ENCODE assay signal across 15 cellular contexts in the genomic region with DNA sequence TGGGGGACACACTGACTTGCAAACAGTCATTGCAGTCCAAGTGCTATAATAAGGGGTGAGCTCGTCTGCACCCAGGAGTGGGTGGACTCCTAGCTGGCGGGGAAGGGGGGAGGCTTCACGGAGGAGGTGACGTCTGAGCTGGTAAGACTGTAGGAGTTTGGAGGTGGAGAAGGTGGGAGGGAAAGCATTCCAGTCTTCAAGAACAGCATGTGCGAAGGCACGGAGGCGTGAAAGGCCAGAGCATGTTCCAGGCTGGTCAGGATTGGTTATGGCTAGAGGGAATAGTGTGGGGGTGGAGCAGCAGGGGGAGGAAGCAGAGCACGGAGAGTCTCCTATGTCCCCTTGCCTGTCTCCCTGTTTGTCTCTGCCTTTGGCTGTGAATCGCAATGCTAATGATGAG. TPM values are rescaled to one million over a fixed set of nuclear protein-coding genes. Genes with fewer than 3 reads are reported as not detected.
DNase-seq lines count a peak whose midpoint lies in the region; ATAC-seq and TF ChIP-seq lines count a peak whose summit lies in the region.
"Had no signal": no experiment of that assay in that cellular context is flagged by ENCODE, and none has a peak within 500 bp of the region (broad histone marks: within the 10 kb centered on the region; RNA-seq: fewer than 3 reads in every experiment).

No MANE protein-coding gene starts in this region.

- no peak overlapping the region for H3K4ac ChIP-seq in IMR-90 (ENCODE audit: low read depth, low read length)

- no peak for DNase-seq in IMR-90
- no peak for DNase-seq in breast epithelium (ENCODE audit: low spot score in 2 of 2)
- no peak for DNase-seq in activated CD4-positive, alpha-beta T cell treated with anti-CD3 and anti-CD28 coated beads, Interleukin-2, amount 50 U/mL, for 4 hours
- DNase-seq in NCI-H748 (lab: John Stamatoyannopoulos, UW; ENCODE audit: unreplicated experiment) = no peak
- DNase-seq in Caco-2 = no peak
- DNase-seq: activated CD8-positive, alpha-beta memory T cell treated with anti-CD3 and anti-CD28 coated beads for 24 hours; aorta; DMS79; NCI-H146; NCI-H510A; stimulated activated naive CD8-positive, alpha-beta T cell treated with anti-CD3 and anti-CD28 coated beads, Interleukin-15, Interleukin-2, amounts not matched to agents 100 U/mL and 50 U/mL, for 24 hours had no signal

- H3K4me1 ChIP-seq in IMR-90 (ENCODE audit: control insufficient read depth, insufficient read depth, low read length) (peaks cover 18% of the 10 kb centered on the region), breast epithelium (peaks cover 10 to 23% of the 10 kb centered on the region in 2 donors), mesodermal cell (ENCODE audit: control insufficient read depth, insufficient read depth, low read length, poor library complexity, severe bottlenecking) (peaks cover 29% of the 10 kb centered on the region), thymus (ENCODE audit: control insufficient read depth, insufficient read depth, low read length) (peaks cover 11% of the 10 kb centered on the region), Caco-2 (peaks cover 19% of the 10 kb centered on the region)

- H3K27ac ChIP-seq in IMR-90 (ENCODE audit: insufficient read depth, low read length) (no peak overlapping the region), breast epithelium (peak overlapping the region; percentile 89 to 96), mesodermal cell (ENCODE audit: low read depth, low read length, severe bottlenecking) (peak overlapping the region; percentile 96), thymus (ENCODE audit: low read depth) (peak overlapping the region; percentile 68)

- no peak overlapping the region for H2AFZ ChIP-seq in IMR-90 (replicated peaks; ENCODE audit: low read length, poor library complexity)

- CTCF ChIA-PET in IMR-90 (lab: Yijun Ruan, JAX) (no interaction called here), Caco-2 (lab: Charles Lee) (no interaction called here)

- H2AK9ac ChIP-seq in IMR-90 (replicated peaks; ENCODE audit: low read depth, low read length, poor library complexity) = no peak overlapping the region

- H4K5ac ChIP-seq in IMR-90 (ENCODE audit: low read depth, low read length) = no peak overlapping the region

- no peak overlapping the region for H3K4me2 ChIP-seq in IMR-90 (ENCODE audit: low read depth, low read length)

- no peaks in the 10 kb centered on the region for H3K27me3 Mint-ChIP-seq in Caco-2 (ENCODE audit: insufficient read depth, unreplicated experiment)

- POLR2A ChIA-PET in IMR-90 (lab: Charles Lee; ENCODE audit: unreplicated experiment) (no interaction called here), Caco-2 (lab: Charles Lee) (no interaction called here)

- no peak overlapping the region for H3K4me3 ChIP-seq in IMR-90 (ENCODE audit: insufficient read depth, low read depth, low read length)
- H3K4me3 ChIP-seq in breast epithelium = no peak overlapping the region
- no peak overlapping the region for H3K4me3 ChIP-seq in mesodermal cell (ENCODE audit: extremely low read depth, insufficient read depth, low read length, poor library complexity, severe bottlenecking)
- no peak overlapping the region for H3K4me3 ChIP-seq in thymus (ENCODE audit: low read length)
- H3K4me3 ChIP-seq in Caco-2 (ENCODE audit: low read depth, low read length) = no peak overlapping the region

- intact Hi-C loops in IMR-90 (cut with micrococcal nuclease) (no loop called here), breast epithelium (cut with DNase I; ENCODE audit: low total_unique reads) (loop anchor here (1.0 kb wide), 1 partner anchor 24 kb away; no protein-coding TSS in a partner anchor), Caco-2 (cut with micrococcal nuclease; ENCODE audit: unreplicated experiment) (no loop called here)

- dilution Hi-C loops in IMR-90 (cut with HindIII; ENCODE audit: low sequenced_read_pairs, unreplicated experiment) = no loop called here

- H2BK5ac ChIP-seq in IMR-90 (ENCODE audit: low read depth, low read length, poor library complexity, severe bottlenecking) = no peak overlapping the region

- TF ChIP-seq RAD21 in IMR-90 (IDR thresholded peaks at IDR 0.05; ENCODE audit: low read length) = no peak

- H4K8ac ChIP-seq in IMR-90 (ENCODE audit: low read depth in 2 of 2, low read length in 2 of 2) = no peak overlapping the region

- ATAC-seq in IMR-90 (ENCODE audit: low read depth) = no peak
- ATAC-seq: HCT116; stimulated activated naive CD8-positive, alpha-beta T cell treated with anti-CD3 and anti-CD28 coated beads, Interleukin-15, Interleukin-2, amounts not matched to agents 100 U/mL and 50 U/mL, for 24 hours had no signal

- H3K14ac ChIP-seq in IMR-90 (replicated peaks; ENCODE audit: low read depth, low read length) = no peak overlapping the region

- peaks cover 11% of the 10 kb centered on the region for H3K9me1 ChIP-seq in IMR-90 (ENCODE audit: insufficient read depth, low read length)

- no peaks in the 10 kb centered on the region for H3K9me3 Mint-ChIP-seq in Caco-2 (ENCODE audit: unreplicated experiment)

- no peak overlapping the region for H2BK20ac ChIP-seq in IMR-90 (ENCODE audit: low read depth, low read length)

- no peak overlapping the region for H3K23ac ChIP-seq in IMR-90 (ENCODE audit: low read depth, low read length)

- no peaks in the 10 kb centered on the region for H3K27me3 ChIP-seq in IMR-90 (ENCODE audit: control insufficient read depth, insufficient read depth, low read length)
- no peaks in the 10 kb centered on the region for H3K27me3 ChIP-seq in breast epithelium
- no peaks in the 10 kb centered on the region for H3K27me3 ChIP-seq in thymus (ENCODE audit: control insufficient read depth, insufficient read depth)
- no peaks in the 10 kb centered on the region for H3K27me3 ChIP-seq in Caco-2 (replicated peaks; ENCODE audit: control insufficient read depth, insufficient read depth, low read length)

- H2BK15ac ChIP-seq in IMR-90 (ENCODE audit: low read depth, low read length) = no peak overlapping the region

- H3K9ac ChIP-seq in IMR-90 (ENCODE audit: low read depth, low read length) = no peak overlapping the region

- H3K18ac ChIP-seq in IMR-90 (ENCODE audit: low read depth, low read length) = no peak overlapping the region

- 84% methylated on average over 7 of the region's 9 CpGs; no CpG with 5 or more reads in 1 of the 2 experiments for WGBS in IMR-90 (ENCODE audit: extremely low coverage in 2 of 2, insufficient read length in 1 of 2), 2 experiments
- 28 to 35% methylated on average over 7 of the region's 9 CpGs for WGBS in mesodermal cell (ENCODE audit: insufficient coverage in 2 of 2), 2 experiments
- 95% methylated on average over 9 of the region's 9 CpGs for WGBS in thymus

- H3K4me3 Mint-ChIP-seq in Caco-2 (ENCODE audit: unreplicated experiment) = no peak overlapping the region

- H2AK5ac ChIP-seq in IMR-90 (ENCODE audit: low read depth, low read length) = peak overlapping the region; percentile 20; the same call in 1 of the 2 replicates

- peaks cover 21% of the 10 kb centered on the region for H3K4me1 Mint-ChIP-seq in Caco-2 (ENCODE audit: low read depth, unreplicated experiment)

- TF ChIP-seq POLR2A in IMR-90 (IDR thresholded peaks at IDR 0.05; ENCODE audit: low read depth, low read length) (no peak), breast epithelium (IDR thresholded peaks at IDR 0.05) (no peak)

- no TSS peak for BruUV-seq in IMR-90 (replicated peaks; lab: Mats Ljungman, UMichigan)
- BruUV-seq in Caco-2 (replicated peaks; lab: Mats Ljungman, UMichigan) = no TSS peak

- H3K36me3 ChIP-seq in IMR-90 (ENCODE audit: control insufficient read depth, insufficient read depth, low read length) = peaks cover 3% of the 10 kb centered on the region; the same call in 1 of the 2 replicates
- no peaks in the 10 kb centered on the region for H3K36me3 ChIP-seq in breast epithelium
- peaks cover 13% of the 10 kb centered on the region for H3K36me3 ChIP-seq in mesodermal cell (ENCODE audit: control insufficient read depth, insufficient read depth, low read length)
- no peaks in the 10 kb centered on the region for H3K36me3 ChIP-seq in thymus (ENCODE audit: control insufficient read depth, insufficient read depth)
- no peaks in the 10 kb centered on the region for H3K36me3 ChIP-seq in Caco-2 (ENCODE audit: control insufficient read depth, insufficient read depth, low read length)

- H3K27ac Mint-ChIP-seq in Caco-2 (ENCODE audit: unreplicated experiment) = no peak overlapping the region
- H3K27ac Mint-ChIP-seq: activated T-helper 2 cell treated with anti-CD3 and anti-CD28 coated beads, Interferon-gamma antibody, Interleukin-2, Interleukin-4, amounts not matched to agents 10 μg/mL and 5 μg/mL and 100 μg/mL, durations not matched to agents 14 hours and 24 hours and 36 hours had no signal

- H3K79me1 ChIP-seq in IMR-90 (ENCODE audit: low read depth in 1 of 2, low read length in 2 of 2) = peaks cover 28 to 47% of the 10 kb centered on the region in 2 experiments

- H3K36me3 Mint-ChIP-seq in Caco-2 (ENCODE audit: insufficient read depth, unreplicated experiment) = peaks cover 18% of the 10 kb centered on the region

- TF ChIP-seq CTCF in IMR-90 (conservative IDR thresholded peaks at IDR 0.05; ENCODE audit: low read depth, low read length) = no peak
- no peak for TF ChIP-seq CTCF in breast epithelium (IDR thresholded peaks at IDR 0.05)
- no peak for TF ChIP-seq CTCF in Caco-2 (IDR thresholded peaks at IDR 0.05; ENCODE audit: insufficient read depth in 1 of 2, low read depth in 1 of 2, low read length in 1 of 2, severe bottlenecking in 1 of 2, unreplicated experiment in 1 of 2)

- H2BK120ac ChIP-seq in IMR-90 (ENCODE audit: low read depth, low read length) = no peak overlapping the region

- H4K91ac ChIP-seq in IMR-90 (ENCODE audit: insufficient read depth, low read depth, low read length) = no peak overlapping the region

- H4K20me1 ChIP-seq in IMR-90 (ENCODE audit: insufficient read depth, low read length) = peaks cover 2% of the 10 kb centered on the region; the same call in 1 of the 2 replicates

- no peaks in the 10 kb centered on the region for H3K9me3 ChIP-seq in IMR-90 (ENCODE audit: control insufficient read depth, insufficient read depth, low read length)
- no peaks in the 10 kb centered on the region for H3K9me3 ChIP-seq in breast epithelium
- peaks cover 6% of the 10 kb centered on the region for H3K9me3 ChIP-seq in mesodermal cell (ENCODE audit: control insufficient read depth, low read length)
- H3K9me3 ChIP-seq in thymus (ENCODE audit: control insufficient read depth) = no peaks in the 10 kb centered on the region
- no peaks in the 10 kb centered on the region for H3K9me3 ChIP-seq in Caco-2

- in situ Hi-C loops in IMR-90 (cut with MboI; ENCODE audit: low sequenced_read_pairs) = no loop called here

- no peak overlapping the region for H3K56ac ChIP-seq in IMR-90 (ENCODE audit: extremely low read depth, insufficient read depth, low read length)

RNA-seq across cellular contexts. Expression of a gene that starts 2.4 kb away (rescaled TPM):
- 14.3 and 15.8 TPM in 2 replicates for total RNA-seq in IMR-90 (2012; rRNA removed)
- polyA plus RNA-seq in IMR-90 (2012; rRNA removed) = 3.7 and 5.3 TPM in 2 replicates
- polyA plus RNA-seq in IMR-90 (2012; cell fraction: cytosol; rRNA removed) = 1.0 and 1.7 TPM in 2 replicates
- 1.1 and 6.8 TPM in 2 replicates for polyA plus RNA-seq in IMR-90 (2012; cell fraction: nucleus; rRNA removed; ENCODE audit: low replicate concordance)
- 10 to 100 TPM; 19.5 to 36.6 (median 23.9) TPM for total RNA-seq in breast epithelium
- polyA plus RNA-seq in mesodermal cell (2013, experiment 1 of 2) = 8.3 TPM
- polyA plus RNA-seq in mesodermal cell (2013, experiment 2 of 2) = 7.2 TPM
- polyA plus RNA-seq in thymus = 6.6 TPM
- 6.0 and 6.1 TPM in 2 replicates for total RNA-seq in Caco-2 (2022)

RNA-seq across cellular contexts. Expression of a gene that starts 27.9 kb away (rescaled TPM):
- total RNA-seq in IMR-90 (2012; rRNA removed) = 99.7 and 152 TPM in 2 replicates
- polyA plus RNA-seq in IMR-90 (2012; rRNA removed) = 107 and 111 TPM in 2 replicates
- 30.2 and 57.0 TPM in 2 replicates for polyA plus RNA-seq in IMR-90 (2012; cell fraction: cytosol; rRNA removed)
- 14.3 and 62.0 TPM in 2 replicates for polyA plus RNA-seq in IMR-90 (2012; cell fraction: nucleus; rRNA removed; ENCODE audit: low replicate concordance)
- total RNA-seq in breast epithelium = 100 to 1,000 TPM in 2 of 3 donors, 10 to 100 TPM in 1; 56.6 to 114 (median 109) TPM
- polyA plus RNA-seq in mesodermal cell (2013, experiment 1 of 2) = 129 TPM
- 145 TPM for polyA plus RNA-seq in mesodermal cell (2013, experiment 2 of 2)
- 119 TPM for polyA plus RNA-seq in thymus
- 169 and 183 TPM in 2 replicates for total RNA-seq in Caco-2 (2022)

RNA-seq across cellular contexts. Expression of a gene that starts 52.6 kb away (rescaled TPM):
- total RNA-seq in IMR-90 (2012; rRNA removed) (3.0 and 3.3 TPM in 2 replicates), breast epithelium (10 to 100 TPM in 2 of 3 donors, 1 to 10 TPM in 1; 8.5 to 38.0 (median 31.2) TPM), Caco-2 (2022) (14.6 and 15.8 TPM in 2 replicates)
- polyA plus RNA-seq in IMR-90 (2012; rRNA removed) (5.4 and 6.3 TPM in 2 replicates), thymus (5.5 TPM)
- 3.4 and 5.3 TPM in 2 replicates for polyA plus RNA-seq in IMR-90 (2012; cell fraction: cytosol; rRNA removed)
- polyA plus RNA-seq in IMR-90 (2012; cell fraction: nucleus; rRNA removed; ENCODE audit: low replicate concordance) = 6.6 and 11.2 TPM in 2 replicates
- polyA plus RNA-seq in mesodermal cell (2013, experiment 1 of 2) = 2.2 TPM
- polyA plus RNA-seq in mesodermal cell (2013, experiment 2 of 2) = 3.3 TPM
